In genomic region chr4:107478327-107478946, GRCh38 we compare ENCODE assay signal across 23 cellular contexts.
DNase-seq lines count a peak whose midpoint lies in the region; ATAC-seq and TF ChIP-seq lines count a peak whose summit lies in the region.
"Had no signal": no experiment of that assay in that cellular context is flagged by ENCODE, and none has a peak within 500 bp of the region (broad histone marks: within the 10 kb centered on the region; RNA-seq: fewer than 3 reads in every experiment).

No MANE protein-coding gene starts in this region.

- H3K27me3 Mint-ChIP-seq in endodermal cell (ENCODE audit: insufficient read depth): no peaks in the 10 kb centered on the region
- no peaks in the 10 kb centered on the region for H3K27me3 Mint-ChIP-seq in progenitor cell of endocrine pancreas
- H3K27me3 Mint-ChIP-seq in effector memory CD8-positive, alpha-beta T cell: no peaks in the 10 kb centered on the region
- no peaks in the 10 kb centered on the region for H3K27me3 Mint-ChIP-seq in activated T-cell treated with anti-CD3 and anti-CD28 coated beads, Interleukin-2, amount 50 U/mL, for 72 hours (ENCODE audit: low read depth)

- H3K36me3 ChIP-seq in KMS-11 (ENCODE audit: insufficient read depth) (no peaks in the 10 kb centered on the region), endodermal cell (ENCODE audit: control insufficient read depth, insufficient read depth, low read length) (no peaks in the 10 kb centered on the region)
- H3K36me3 ChIP-seq: BE2C; BLaER1 treated with 17β-estradiol and CSF1 and Interleukin-3, amounts not matched to agents 10 nM and 100 nM; HAP-1 had no signal

- peaks cover 11% of the 10 kb centered on the region for H3K9me3 ChIP-seq in endodermal cell (ENCODE audit: control insufficient read depth, low read length)
- H3K9me3 ChIP-seq: A549, HAP-1 had no signal

- H3K27ac ChIP-seq in KMS-11: peak overlapping the region; percentile 36
- H3K27ac ChIP-seq in endodermal cell (ENCODE audit: low read depth, low read length): no peak overlapping the region
- H3K27ac ChIP-seq: A549; BLaER1 treated with 17β-estradiol and CSF1 and Interleukin-3, amounts not matched to agents 10 nM and 100 nM had no signal

- H3K4me3 Mint-ChIP-seq in endodermal cell: no peak overlapping the region
- no peak overlapping the region for H3K4me3 Mint-ChIP-seq in progenitor cell of endocrine pancreas (ENCODE audit: low read depth)
- H3K4me3 Mint-ChIP-seq in effector memory CD8-positive, alpha-beta T cell: no peak overlapping the region
- no peak overlapping the region for H3K4me3 Mint-ChIP-seq in activated T-cell treated with anti-CD3 and anti-CD28 coated beads, Interleukin-2, amount 50 U/mL, for 72 hours
- H3K4me3 Mint-ChIP-seq: CD14-positive monocyte; CD4-positive, alpha-beta T cell; CD8-positive, alpha-beta memory T cell; HFFc6 had no signal

- no peak overlapping the region for H3K9ac ChIP-seq in KMS-11
- no peak overlapping the region for H3K9ac ChIP-seq in endodermal cell (ENCODE audit: extremely low read depth, low read length, poor library complexity, severe bottlenecking)
- H3K9ac ChIP-seq: BLaER1 treated with 17β-estradiol and CSF1 and Interleukin-3, amounts not matched to agents 10 nM and 100 nM had no signal

- H3K36me3 Mint-ChIP-seq in endodermal cell (ENCODE audit: low read depth) (no peaks in the 10 kb centered on the region), progenitor cell of endocrine pancreas (ENCODE audit: insufficient read depth) (peaks cover 7% of the 10 kb centered on the region)
- no peaks in the 10 kb centered on the region for H3K36me3 Mint-ChIP-seq in effector memory CD8-positive, alpha-beta T cell (ENCODE audit: insufficient read depth)
- peaks cover 2% of the 10 kb centered on the region in 2 donors for H3K36me3 Mint-ChIP-seq in activated T-cell treated with anti-CD3 and anti-CD28 coated beads, Interleukin-2, amount 50 U/mL, for 72 hours (ENCODE audit: insufficient read depth in 2 of 2)
- H3K36me3 Mint-ChIP-seq: CD14-positive monocyte; CD8-positive, alpha-beta memory T cell had no signal

- no peaks in the 10 kb centered on the region for H4K20me1 ChIP-seq in KMS-11 (ENCODE audit: insufficient read depth)
- H4K20me1 ChIP-seq: BLaER1 treated with 17β-estradiol and CSF1 and Interleukin-3, amounts not matched to agents 10 nM and 100 nM had no signal

- peaks cover 20% of the 10 kb centered on the region for H3K4me1 ChIP-seq in KMS-11 (ENCODE audit: low read depth, poor library complexity, severe bottlenecking)
- no peaks in the 10 kb centered on the region for H3K4me1 ChIP-seq in endodermal cell (ENCODE audit: control insufficient read depth, insufficient read depth, low read length)
- H3K4me1 ChIP-seq: A549; BLaER1 treated with 17β-estradiol and CSF1 and Interleukin-3, amounts not matched to agents 10 nM and 100 nM; HAP-1 had no signal

- no peak overlapping the region for H3K4me3 ChIP-seq in KMS-11 (IDR thresholded peaks at IDR 0.05; ENCODE audit: insufficient read depth, low read depth, low read length)
- H3K4me3 ChIP-seq in endodermal cell (ENCODE audit: low read length): peak overlapping the region; percentile 19
- H3K4me3 ChIP-seq: A549; BLaER1 treated with 17β-estradiol and CSF1 and Interleukin-3, amounts not matched to agents 10 nM and 100 nM; GM12878; HAP-1 had no signal

- peak overlapping the region; percentile 7; the same call in 1 of the 2 replicates for H3K4me2 ChIP-seq in KMS-11
- H3K4me2 ChIP-seq: A549; BLaER1 treated with 17β-estradiol and CSF1 and Interleukin-3, amounts not matched to agents 10 nM and 100 nM had no signal

- TF ChIP-seq CTCF in KMS-11 (conservative IDR thresholded peaks at IDR 0.05; ENCODE audit: low read depth, low read length): no peak
- TF ChIP-seq CTCF in endodermal cell (conservative IDR thresholded peaks at IDR 0.05): no peak
- no peak for TF ChIP-seq CTCF in progenitor cell of endocrine pancreas (IDR thresholded peaks at IDR 0.05; ENCODE audit: unreplicated experiment)

- H3K27me3 ChIP-seq in KMS-11 (ENCODE audit: insufficient read depth, low read depth) (no peaks in the 10 kb centered on the region), endodermal cell (ENCODE audit: control insufficient read depth, insufficient read depth, low read length, poor library complexity, severe bottlenecking) (no peaks in the 10 kb centered on the region)
- H3K27me3 ChIP-seq: BE2C; BLaER1 treated with 17β-estradiol and CSF1 and Interleukin-3, amounts not matched to agents 10 nM and 100 nM had no signal

- no peak overlapping the region for H2AFZ ChIP-seq in KMS-11 (ENCODE audit: low read depth)

- DNase-seq in endodermal cell (no peak), progenitor cell of endocrine pancreas (ENCODE audit: low spot score, unreplicated experiment) (no peak)
- no peak for DNase-seq in effector memory CD8-positive, alpha-beta T cell
- no peak for DNase-seq in activated T-cell treated with anti-CD3 and anti-CD28 coated beads, Interleukin-2, amount 50 U/mL, for 72 hours
- DNase-seq: 8988T; ACHN; AML-193; BE2C; CD4-positive, alpha-beta T cell; CD8-positive, alpha-beta memory T cell; DMS 273 treated with DMSO at 0.1 percent for 48 hours; DMS79; EL; GDM1; GOT3; HFFc6 had no signal

- H3K9me3 Mint-ChIP-seq in endodermal cell (peaks cover 29% of the 10 kb centered on the region), progenitor cell of endocrine pancreas (ENCODE audit: low read depth) (peaks cover 25% of the 10 kb centered on the region)
- peaks cover 4 to 12% of the 10 kb centered on the region in 2 donors for H3K9me3 Mint-ChIP-seq in effector memory CD8-positive, alpha-beta T cell
- peaks cover 8 to 9% of the 10 kb centered on the region in 2 donors for H3K9me3 Mint-ChIP-seq in activated T-cell treated with anti-CD3 and anti-CD28 coated beads, Interleukin-2, amount 50 U/mL, for 72 hours

- H3K27ac Mint-ChIP-seq in endodermal cell: peak overlapping the region; percentile 59
- H3K27ac Mint-ChIP-seq in progenitor cell of endocrine pancreas: peak overlapping the region; percentile 24
- H3K27ac Mint-ChIP-seq in effector memory CD8-positive, alpha-beta T cell: no peak overlapping the region
- no peak overlapping the region for H3K27ac Mint-ChIP-seq in activated T-cell treated with anti-CD3 and anti-CD28 coated beads, Interleukin-2, amount 50 U/mL, for 72 hours
- H3K27ac Mint-ChIP-seq: CD14-positive monocyte; CD4-positive, alpha-beta T cell; CD8-positive, alpha-beta memory T cell; HFFc6 had no signal

- no peaks in the 10 kb centered on the region for H3K79me2 ChIP-seq in KMS-11 (ENCODE audit: insufficient read depth, low read depth)

- no peak for ATAC-seq in effector memory CD8-positive, alpha-beta T cell (replicated peaks)
- no peak for ATAC-seq in activated T-cell treated with anti-CD3 and anti-CD28 coated beads, Interleukin-2, amount 50 U/mL, for 72 hours (replicated peaks in 1 of 2)
- ATAC-seq in GM18868 (IDR thresholded peaks at IDR 0.05; ENCODE audit: unreplicated experiment): no peak
- ATAC-seq: A549, GM12878 had no signal

- H3K4me1 Mint-ChIP-seq in endodermal cell (peaks cover 28% of the 10 kb centered on the region), progenitor cell of endocrine pancreas (ENCODE audit: low read depth) (peaks cover 1% of the 10 kb centered on the region)
- H3K4me1 Mint-ChIP-seq in effector memory CD8-positive, alpha-beta T cell (ENCODE audit: low read depth in 2 of 2): no peaks in the 10 kb centered on the region
- no peaks in the 10 kb centered on the region for H3K4me1 Mint-ChIP-seq in activated T-cell treated with anti-CD3 and anti-CD28 coated beads, Interleukin-2, amount 50 U/mL, for 72 hours (ENCODE audit: low read depth)
- H3K4me1 Mint-ChIP-seq: CD14-positive monocyte; CD8-positive, alpha-beta memory T cell had no signal

Comparison
In these comparisons a context has a peak if more than half of its experiments do, and no peak if none do; other contexts are left out.
1. H3K27ac Mint-ChIP-seq: peak in endodermal cell (single experiment) and progenitor cell of endocrine pancreas (single experiment); none in effector memory CD8-positive, alpha-beta T cell (0 of 2) and activated T-cell treated with anti-CD3 and anti-CD28 coated beads, Interleukin-2, amount 50 U/mL, for 72 hours (single experiment).